Comparison of ENCODE assay signal across 19 cellular contexts in the genomic region with DNA sequence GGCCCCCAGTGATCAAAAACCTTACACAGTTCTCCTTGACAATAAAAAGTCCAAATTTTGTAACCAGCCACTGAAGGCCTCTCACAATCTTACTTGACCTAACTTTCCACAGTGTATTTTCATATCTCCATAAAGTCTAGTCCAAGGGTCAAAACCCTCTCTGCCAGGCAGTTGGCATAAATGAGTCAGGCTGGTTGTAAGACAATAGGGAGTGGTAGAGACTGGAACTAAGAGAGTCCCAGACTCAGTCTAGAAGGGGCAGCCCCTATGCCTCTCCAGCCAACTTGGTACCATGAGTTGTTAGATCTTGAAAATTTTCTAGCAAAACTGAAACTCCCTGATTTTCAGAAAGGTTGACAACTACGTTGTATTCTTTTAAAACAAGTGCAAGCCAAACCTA. TPM values are rescaled to one million over a fixed set of nuclear protein-coding genes. Genes with fewer than 3 reads are reported as not detected.
DNase-seq lines count a peak whose midpoint lies in the region; ATAC-seq and TF ChIP-seq lines count a peak whose summit lies in the region.
"Had no signal": no experiment of that assay in that cellular context is flagged by ENCODE, and none has a peak within 500 bp of the region (broad histone marks: within the 10 kb centered on the region; RNA-seq: fewer than 3 reads in every experiment).

No MANE protein-coding gene starts in this region.

- no peak overlapping the region for H3K9ac ChIP-seq in parathyroid adenoma
- H3K9ac ChIP-seq: BLaER1 treated with 17β-estradiol and CSF1 and Interleukin-3, amounts not matched to agents 10 nM and 100 nM; KMS-11 had no signal

- intact Hi-C loops in activated CD4-positive, alpha-beta T cell treated with anti-CD3 and anti-CD28 coated beads for 36 hours (cut with DNase I, micrococcal nuclease): loop anchor here in 1 of 2 experiments (2.0 kb wide), 1 partner anchor 40 kb away; no protein-coding TSS in a partner anchor
- intact Hi-C loops in CD8-positive, alpha-beta T cell (cut with DNase I, micrococcal nuclease): loop anchor here in 1 of 2 experiments (2.0 kb wide), 1 partner anchor 16 kb away; no protein-coding TSS in a partner anchor
- intact Hi-C loops in vagina (cut with DNase I) (no loop called here), cardiac septum (cut with DNase I) (no loop called here)

- H3K9me3 ChIP-seq in CD8-positive, alpha-beta T cell (ENCODE audit: low read length): no peaks in the 10 kb centered on the region
- H3K9me3 ChIP-seq in parathyroid adenoma (ENCODE audit: control insufficient read depth, low read length) (no peaks in the 10 kb centered on the region), vagina (no peaks in the 10 kb centered on the region)
- H3K9me3 ChIP-seq: BLaER1 treated with 17β-estradiol and CSF1 and Interleukin-3, amounts not matched to agents 10 nM and 100 nM; MG63 had no signal

- no peaks in the 10 kb centered on the region for H3K9me3 Mint-ChIP-seq in activated CD4-positive, alpha-beta T cell treated with anti-CD3 and anti-CD28 coated beads for 36 hours (ENCODE audit: low read depth)
- H3K9me3 Mint-ChIP-seq in CD8-positive, alpha-beta T cell: no peaks in the 10 kb centered on the region
- H3K9me3 Mint-ChIP-seq in activated naive CD8-positive, alpha-beta T cell treated with anti-CD3 and anti-CD28 coated beads, Interleukin-2, amount 10 ng/mL, durations not matched to agents 7 days and 5 days: no peaks in the 10 kb centered on the region

- DNase-seq in activated CD4-positive, alpha-beta T cell treated with anti-CD3 and anti-CD28 coated beads for 36 hours: peak; percentile 35
- DNase-seq in activated CD4-positive, alpha-beta T cell treated with anti-CD3 and anti-CD28 coated beads for 1 hour: no peak
- no peak for DNase-seq in CD8-positive, alpha-beta T cell
- DNase-seq in activated naive CD8-positive, alpha-beta T cell treated with anti-CD3 and anti-CD28 coated beads, Interleukin-2, amount 10 ng/mL, durations not matched to agents 7 days and 5 days: no peak
- DNase-seq in vagina (ENCODE audit: extremely low spot score in 2 of 2) (no peak), cardiac septum (ENCODE audit: low spot score) (no peak)
- DNase-seq: COR-L47, MG63, NCI-H1092 treated with DMSO at 0.1 percent for 48 hours, NCI-H1694, NCI-H2107, NCI-H345, NCI-H69 had no signal

- H3K4me1 Mint-ChIP-seq in activated CD4-positive, alpha-beta T cell treated with anti-CD3 and anti-CD28 coated beads for 36 hours: peaks cover 23% of the 10 kb centered on the region
- H3K4me1 Mint-ChIP-seq in CD8-positive, alpha-beta T cell (ENCODE audit: low read depth): no peaks in the 10 kb centered on the region
- H3K4me1 Mint-ChIP-seq in activated naive CD8-positive, alpha-beta T cell treated with anti-CD3 and anti-CD28 coated beads, Interleukin-2, amount 10 ng/mL, durations not matched to agents 7 days and 5 days: peaks cover 7% of the 10 kb centered on the region

- H3K4me2 ChIP-seq in parathyroid adenoma (ENCODE audit: low read length): no peak overlapping the region
- H3K4me2 ChIP-seq: BLaER1 treated with 17β-estradiol and CSF1 and Interleukin-3, amounts not matched to agents 10 nM and 100 nM; KMS-11 had no signal

- no peak for TF ChIP-seq CTCF in CD8-positive, alpha-beta T cell (IDR thresholded peaks at IDR 0.05)
- no peak for TF ChIP-seq CTCF in parathyroid adenoma (IDR thresholded peaks at IDR 0.05)
- TF ChIP-seq CTCF in vagina (IDR thresholded peaks at IDR 0.05): no peak

- no peak overlapping the region for H3K4me3 Mint-ChIP-seq in activated CD4-positive, alpha-beta T cell treated with anti-CD3 and anti-CD28 coated beads for 36 hours
- no peak overlapping the region for H3K4me3 Mint-ChIP-seq in CD8-positive, alpha-beta T cell
- no peak overlapping the region for H3K4me3 Mint-ChIP-seq in activated naive CD8-positive, alpha-beta T cell treated with anti-CD3 and anti-CD28 coated beads, Interleukin-2, amount 10 ng/mL, durations not matched to agents 7 days and 5 days

- H2AFZ ChIP-seq in parathyroid adenoma: no peak overlapping the region

- no peaks in the 10 kb centered on the region for H3K27me3 ChIP-seq in CD8-positive, alpha-beta T cell (ENCODE audit: insufficient read depth, low read length)
- H3K27me3 ChIP-seq in parathyroid adenoma (ENCODE audit: control insufficient read depth, insufficient read depth, low read length) (no peaks in the 10 kb centered on the region), vagina (no peaks in the 10 kb centered on the region)
- H3K27me3 ChIP-seq: BLaER1 treated with 17β-estradiol and CSF1 and Interleukin-3, amounts not matched to agents 10 nM and 100 nM; MG63 had no signal

- POLR2A ChIA-PET in activated CD4-positive, alpha-beta T cell treated with anti-CD3 and anti-CD28 coated beads for 36 hours (lab: Charles Lee): no interaction called here
- POLR2A ChIA-PET in CD8-positive, alpha-beta T cell (lab: Charles Lee): no interaction called here
- POLR2A ChIA-PET in activated naive CD8-positive, alpha-beta T cell treated with anti-CD3 and anti-CD28 coated beads, Interleukin-2, amount 10 ng/mL, durations not matched to agents 7 days and 5 days (lab: Charles Lee): no interaction called here

- H3K4me1 ChIP-seq in CD8-positive, alpha-beta T cell (ENCODE audit: insufficient read depth, low read length): no peaks in the 10 kb centered on the region
- H3K4me1 ChIP-seq in parathyroid adenoma (peaks cover 7% of the 10 kb centered on the region), vagina (no peaks in the 10 kb centered on the region)

- CTCF ChIA-PET in activated CD4-positive, alpha-beta T cell treated with anti-CD3 and anti-CD28 coated beads for 36 hours (lab: Charles Lee): interaction anchor here (0.7 to 1.0 kb wide), 3 partner anchors 23 to 155 kb away, joined by 3 to 6 read pairs (median 3); no protein-coding TSS in a partner anchor
- CTCF ChIA-PET in CD8-positive, alpha-beta T cell (lab: Charles Lee): interaction anchor here (0.6 kb wide), 1 partner anchor 31 kb away, joined by 4 read pairs; no protein-coding TSS in a partner anchor

- peak; percentile 92 for ATAC-seq in activated CD4-positive, alpha-beta T cell treated with anti-CD3 and anti-CD28 coated beads for 36 hours
- no peak for ATAC-seq in CD8-positive, alpha-beta T cell
- no peak for ATAC-seq in activated naive CD8-positive, alpha-beta T cell treated with anti-CD3 and anti-CD28 coated beads, Interleukin-2, amount 10 ng/mL, durations not matched to agents 7 days and 5 days (ENCODE audit: low read depth)
- ATAC-seq in HG02973 (IDR thresholded peaks at IDR 0.05; ENCODE audit: unreplicated experiment): no peak
- ATAC-seq: HepG2 had no signal

- H3K27ac ChIP-seq in CD8-positive, alpha-beta T cell (ENCODE audit: low read depth, low read length): no peak overlapping the region
- H3K27ac ChIP-seq in parathyroid adenoma (peak overlapping the region; percentile 78), vagina (no peak overlapping the region)
- H3K27ac ChIP-seq: 22Rv1; BLaER1 treated with 17β-estradiol and CSF1 and Interleukin-3, amounts not matched to agents 10 nM and 100 nM; KMS-11 had no signal

- peaks cover 55% of the 10 kb centered on the region for H3K36me3 Mint-ChIP-seq in activated CD4-positive, alpha-beta T cell treated with anti-CD3 and anti-CD28 coated beads for 36 hours (ENCODE audit: low read depth)
- H3K36me3 Mint-ChIP-seq in CD8-positive, alpha-beta T cell: peaks cover 75% of the 10 kb centered on the region
- H3K36me3 Mint-ChIP-seq in activated naive CD8-positive, alpha-beta T cell treated with anti-CD3 and anti-CD28 coated beads, Interleukin-2, amount 10 ng/mL, durations not matched to agents 7 days and 5 days: peaks cover 40% of the 10 kb centered on the region

- peak overlapping the region; percentile 56 for H3K27ac Mint-ChIP-seq in activated CD4-positive, alpha-beta T cell treated with anti-CD3 and anti-CD28 coated beads for 36 hours
- H3K27ac Mint-ChIP-seq in CD8-positive, alpha-beta T cell: peak overlapping the region; percentile 6
- peak overlapping the region; percentile 49 for H3K27ac Mint-ChIP-seq in activated naive CD8-positive, alpha-beta T cell treated with anti-CD3 and anti-CD28 coated beads, Interleukin-2, amount 10 ng/mL, durations not matched to agents 7 days and 5 days

- no peak for TF ChIP-seq POLR2A in vagina (IDR thresholded peaks at IDR 0.05)

- H3K27me3 Mint-ChIP-seq in activated CD4-positive, alpha-beta T cell treated with anti-CD3 and anti-CD28 coated beads for 36 hours: no peaks in the 10 kb centered on the region
- H3K27me3 Mint-ChIP-seq in CD8-positive, alpha-beta T cell (ENCODE audit: low read depth): no peaks in the 10 kb centered on the region
- no peaks in the 10 kb centered on the region for H3K27me3 Mint-ChIP-seq in activated naive CD8-positive, alpha-beta T cell treated with anti-CD3 and anti-CD28 coated beads, Interleukin-2, amount 10 ng/mL, durations not matched to agents 7 days and 5 days

- peaks cover 32% of the 10 kb centered on the region for H3K36me3 ChIP-seq in CD8-positive, alpha-beta T cell (ENCODE audit: insufficient read depth, low read length)
- H3K36me3 ChIP-seq in parathyroid adenoma (ENCODE audit: control insufficient read depth, insufficient read depth, low read length) (no peaks in the 10 kb centered on the region), vagina (no peaks in the 10 kb centered on the region)
- H3K36me3 ChIP-seq: MG63 had no signal

- peaks cover 13% of the 10 kb centered on the region for H3K79me2 ChIP-seq in parathyroid adenoma

- no peak overlapping the region for H3K4me3 ChIP-seq in CD8-positive, alpha-beta T cell (ENCODE audit: low read depth, low read length)
- H3K4me3 ChIP-seq in parathyroid adenoma (ENCODE audit: low read depth, low read length) (no peak overlapping the region), vagina (no peak overlapping the region)
- H3K4me3 ChIP-seq: BLaER1 treated with 17β-estradiol and CSF1 and Interleukin-3, amounts not matched to agents 10 nM and 100 nM; MG63 had no signal

RNA-seq across cellular contexts. Expression of gene KIF21B, which starts 21.0 kb away (rescaled TPM):
- total RNA-seq in activated CD4-positive, alpha-beta T cell treated with anti-CD3 and anti-CD28 coated beads for 36 hours: 10 to 100 TPM; 62.8 to 67.1 TPM
- 10 to 100 TPM; 62.2 to 63.5 TPM for total RNA-seq in CD8-positive, alpha-beta T cell
- 100 to 1,000 TPM; 143 TPM for total RNA-seq in activated naive CD8-positive, alpha-beta T cell treated with anti-CD3 and anti-CD28 coated beads, Interleukin-2, amount 10 ng/mL, durations not matched to agents 7 days and 5 days
- total RNA-seq in vagina (4.7 TPM), cardiac septum (0.73 TPM)

Comparison
In these comparisons a context has a peak if more than half of its experiments do, and no peak if none do; other contexts are left out.
1. H3K27ac Mint-ChIP-seq: peak in every context shown above with its lines; median percentile 56 in activated CD4-positive, alpha-beta T cell treated with anti-CD3 and anti-CD28 coated beads for 36 hours; 49 in activated naive CD8-positive, alpha-beta T cell treated with anti-CD3 and anti-CD28 coated beads, Interleukin-2, amount 10 ng/mL, durations not matched to agents 7 days and 5 days; 6 in CD8-positive, alpha-beta T cell.
2. RNA of gene KIF21B, which starts 21.0 kb away (total RNA-seq): 143 TPM in activated naive CD8-positive, alpha-beta T cell treated with anti-CD3 and anti-CD28 coated beads, Interleukin-2, amount 10 ng/mL, durations not matched to agents 7 days and 5 days, 62.8 to 67.1 TPM in activated CD4-positive, alpha-beta T cell treated with anti-CD3 and anti-CD28 coated beads for 36 hours and 62.2 to 63.5 TPM in CD8-positive, alpha-beta T cell; 4.7 TPM in vagina (single experiment) and 0.73 TPM in cardiac septum (single experiment); every median in the first group is over 10 times any median in the second.